Comparison of ENCODE assay signal across 25 cellular contexts in genomic region chr1:184019506-184019905, GRCh38. TPM values are rescaled to one million over a fixed set of nuclear protein-coding genes. Genes with fewer than 3 reads are reported as not detected.
DNase-seq lines count a peak whose midpoint lies in the region; ATAC-seq lines count a peak whose summit lies in the region.
"Had no signal": no experiment of that assay in that cellular context is flagged by ENCODE, and none has a peak within 500 bp of the region (broad histone marks: within the 10 kb centered on the region; RNA-seq: fewer than 3 reads in every experiment).

No MANE protein-coding gene starts in this region.

- peak; percentile 48 for DNase-seq in SK-MEL-5 (ENCODE audit: low read depth, low spot score)
- no peak for DNase-seq in caudate nucleus (lab: John Stamatoyannopoulos, UW)
- DNase-seq in medulla oblongata (ENCODE audit: extremely low spot score): peak; percentile 75
- peak in 1 of 49 donors; percentile 39 for DNase-seq in substantia nigra (lab: John Stamatoyannopoulos, UW)
- DNase-seq in NCI-H2107 (lab: John Stamatoyannopoulos, UW): no peak
- no peak for DNase-seq in EL
- DNase-seq: BE2C; CD8-positive, alpha-beta memory T cell; DMS 273 treated with DMSO at 0.1 percent for 48 hours; DMS79; GF-D8; GOT3; HFFc6; KBM-7; MV-4-11; NCI-H1105; NCI-H2029; NCI-H2227 treated with DMSO at 0.1 percent for 48 hours; NCI-H526 treated with DMSO at 0.1 percent for 48 hours; SIG-M5; SK-N-SH had no signal

- in situ Hi-C loops in SK-MEL-5 (cut with HindIII; ENCODE audit: low pct_unique_long_range_greater_than_20kb, low sequenced_read_pairs): no loop called here

- ATAC-seq in HG03439 (IDR thresholded peaks at IDR 0.05; ENCODE audit: unreplicated experiment): no peak
- ATAC-seq: Panc1 had no signal

- H3K27ac ChIP-seq in caudate nucleus (ENCODE audit: low read depth, low read length): peak overlapping the region; percentile 91
- H3K27ac ChIP-seq in substantia nigra (ENCODE audit: low read depth, low read length, poor library complexity, severe bottlenecking): peak overlapping the region; percentile 81
- H3K27ac ChIP-seq: RWPE1 had no signal

RNA-seq across cellular contexts. Expression of gene COLGALT2, which starts 18.0 kb away (rescaled TPM):
- total RNA-seq in SK-MEL-5 (2014; rRNA removed; shearing (Covaris generic)): 11.7 and 12.2 TPM in 2 replicates
- 10.9 and 14.9 TPM in 2 replicates for polyA plus RNA-seq in SK-MEL-5 (2015; cell fraction: cytosol; rRNA removed)
- 25.5 and 30.1 TPM in 2 replicates for polyA plus RNA-seq in SK-MEL-5 (2015; cell fraction: nucleus; rRNA removed)
- polyA plus RNA-seq: CD14-positive monocyte had no signal

RNA-seq across cellular contexts. Expression of gene TSEN15, which starts 32.0 kb away (rescaled TPM):
- 80.9 and 83.2 TPM in 2 replicates for total RNA-seq in SK-MEL-5 (2014; rRNA removed; shearing (Covaris generic))
- 61.9 and 64.5 TPM in 2 replicates for polyA plus RNA-seq in SK-MEL-5 (2015; cell fraction: cytosol; rRNA removed)
- polyA plus RNA-seq in SK-MEL-5 (2015; cell fraction: nucleus; rRNA removed): 95.3 and 99.9 TPM in 2 replicates

Comparison
In these comparisons a context has a peak if more than half of its experiments do, and no peak if none do; other contexts are left out.
1. DNase-seq: peak in SK-MEL-5 (single experiment) and medulla oblongata (single experiment); none in caudate nucleus (0 of 61), NCI-H2107 (single experiment) and EL (single experiment).